In genomic region chr18:61432590-61432989, GRCh38 we compare ENCODE assay signal across 27 cellular contexts.
DNase-seq lines count a peak whose midpoint lies in the region; TF ChIP-seq lines count a peak whose summit lies in the region.
"Had no signal": no experiment of that assay in that cellular context is flagged by ENCODE, and none has a peak within 500 bp of the region (broad histone marks: within the 10 kb centered on the region; RNA-seq: fewer than 3 reads in every experiment).

No MANE protein-coding gene starts in this region.

- H3K27ac ChIP-seq in HEK293 (ENCODE audit: extremely low read depth, low read depth, low read length), result no peak overlapping the region
- H3K27ac ChIP-seq: 22Rv1; A549; BLaER1; BLaER1 treated with 17β-estradiol and CSF1 and Interleukin-3, amounts not matched to agents 10 nM and 100 nM; C4-2B had no signal

- H3K36me3 ChIP-seq in HEK293 (ENCODE audit: control insufficient read depth in 2 of 2, insufficient read depth in 1 of 2, low read length in 2 of 2), result no peaks in the 10 kb centered on the region
- H3K36me3 ChIP-seq: BE2C; BLaER1; BLaER1 treated with 17β-estradiol and CSF1 and Interleukin-3, amounts not matched to agents 10 nM and 100 nM had no signal

- H3K9me3 ChIP-seq in HEK293 (ENCODE audit: control insufficient read depth, insufficient read depth, low read depth, low read length), result no peaks in the 10 kb centered on the region; the same call in 1 of the 2 replicates
- H3K9me3 ChIP-seq: A549, BE2C, BLaER1, Caco-2 had no signal

- H3K4me3 ChIP-seq in HEK293 (ENCODE audit: low read depth, low read length), result no peak overlapping the region
- H3K4me3 ChIP-seq: A549; BLaER1; BLaER1 treated with 17β-estradiol and CSF1 and Interleukin-3, amounts not matched to agents 10 nM and 100 nM had no signal

- CTCF ChIA-PET in HEK293 (lab: Yijun Ruan, JAX), result interaction anchor here (1.4 kb wide), 1 partner anchor 110 kb away, joined by 8 read pairs; no protein-coding TSS in a partner anchor

- no peak for DNase-seq in NCI-H774 (lab: John Stamatoyannopoulos, UW)
- DNase-seq: 8988T; ACHN; AML-193; BE2C; C1 segment of cervical spinal cord; Caco-2; Calu3; CD4-positive, alpha-beta memory T cell; CD4-positive, alpha-beta T cell; CD4-positive, CD25-positive, alpha-beta regulatory T cell; CD8-positive, alpha-beta memory T cell; CD8-positive, alpha-beta T cell; COR-L47; DMS 273 treated with DMSO at 0.1 percent for 48 hours; DMS153; DMS53; DMS79; DMS79 treated with DMSO at 0.1 percent for 48 hours; DND-41; EL had no signal

- no peak for TF ChIP-seq CTCF in HEK293 (tag by site-specific recombination; IDR thresholded peaks at IDR 0.05)

- POLR2A ChIA-PET in HEK293 (lab: Yijun Ruan, JAX), result no interaction called here

- no peaks in the 10 kb centered on the region for H3K4me1 ChIP-seq in HEK293 (ENCODE audit: control insufficient read depth, insufficient read depth, low read length)
- H3K4me1 ChIP-seq: A549; BE2C; BLaER1; BLaER1 treated with 17β-estradiol and CSF1 and Interleukin-3, amounts not matched to agents 10 nM and 100 nM; Caco-2 had no signal

TF ChIP-seq in HEK293, 187 proteins besides CTCF, POLR2A, EP300 and RAD21:
- no peak for TF ChIP-seq ZNF341 (tag by site-specific recombination; IDR thresholded peaks at IDR 0.05; ENCODE audit: low read depth)
- TF ChIP-seq PRDM1 (tag by site-specific recombination; IDR thresholded peaks at IDR 0.05), result peak; percentile 93
